In the genomic region with DNA sequence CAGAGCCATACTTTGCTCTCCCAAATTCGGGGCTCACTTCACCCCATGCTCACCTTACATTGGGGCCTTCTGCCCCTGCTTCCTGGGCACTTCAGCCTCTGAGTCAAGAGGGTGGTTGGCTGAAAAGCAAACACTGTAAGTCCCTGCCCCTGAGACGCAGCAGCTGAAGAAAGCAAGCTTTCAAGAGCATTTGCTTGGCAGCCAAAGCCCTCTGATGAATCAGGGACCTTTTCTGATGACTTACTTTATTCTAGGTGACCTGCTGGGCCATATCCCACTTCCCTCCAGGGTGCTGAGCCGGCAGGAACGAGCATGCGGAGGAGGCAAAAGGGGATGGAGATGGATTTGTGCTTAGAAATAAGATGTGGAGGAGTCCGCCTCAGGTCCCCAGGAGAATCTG, we compare ENCODE assay signal across 20 cellular contexts.
DNase-seq lines count a peak whose midpoint lies in the region; ATAC-seq and TF ChIP-seq lines count a peak whose summit lies in the region.
"Had no signal": no experiment of that assay in that cellular context is flagged by ENCODE, and none has a peak within 500 bp of the region (broad histone marks: within the 10 kb centered on the region; RNA-seq: fewer than 3 reads in every experiment).

No MANE protein-coding gene starts in this region.

- H3K4me3 ChIP-seq in GM23338 (no peak overlapping the region), fibroblast of pulmonary artery (replicated peaks; ENCODE audit: low read depth, low read length) (no peak overlapping the region), gastrocnemius medialis (no peak overlapping the region)
- H3K4me3 ChIP-seq: colonic mucosa had no signal

- H3K9me3 ChIP-seq in gastrocnemius medialis: no peaks in the 10 kb centered on the region
- H3K9me3 ChIP-seq: Caco-2, colonic mucosa had no signal

- no peak overlapping the region for H3K27ac ChIP-seq in GM23338 (ENCODE audit: low read depth)
- peak overlapping the region; percentile 70 to 81 (median 74) for H3K27ac ChIP-seq in gastrocnemius medialis
- H3K27ac ChIP-seq: colonic mucosa, KMS-11, RWPE1 had no signal

- H3K4me1 Mint-ChIP-seq in GM23338: peaks cover 26% of the 10 kb centered on the region
- H3K4me1 Mint-ChIP-seq in activated naive CD8-positive, alpha-beta T cell treated with anti-CD3 and anti-CD28 coated beads for 36 hours: no peaks in the 10 kb centered on the region
- H3K4me1 Mint-ChIP-seq: activated CD4-positive, alpha-beta T cell treated with anti-CD3 and anti-CD28 coated beads, Interleukin-2, amount 10 ng/mL, durations not matched to agents 24 days and 14 days; B cell; T-cell had no signal

- H3K27me3 Mint-ChIP-seq in GM23338 (ENCODE audit: insufficient read depth, low read depth, poor library complexity): peaks cover 9% of the 10 kb centered on the region
- H3K27me3 Mint-ChIP-seq in activated naive CD8-positive, alpha-beta T cell treated with anti-CD3 and anti-CD28 coated beads for 36 hours: no peaks in the 10 kb centered on the region

- no peak overlapping the region for H3K27ac Mint-ChIP-seq in GM23338
- H3K27ac Mint-ChIP-seq in activated naive CD8-positive, alpha-beta T cell treated with anti-CD3 and anti-CD28 coated beads for 36 hours: no peak overlapping the region
- H3K27ac Mint-ChIP-seq: activated CD4-positive, alpha-beta T cell treated with anti-CD3 and anti-CD28 coated beads, Interleukin-2, amount 10 ng/mL, durations not matched to agents 24 days and 14 days; B cell had no signal

- H3F3A ChIP-seq in GM23338 (replicated peaks; ENCODE audit: low read depth): no peaks in the 10 kb centered on the region; the same call in 1 of the 2 replicates

- no peak for DNase-seq in GM23338 (ENCODE audit: low spot score)
- DNase-seq in NCI-H510A (lab: John Stamatoyannopoulos, UW): peak; percentile 68
- DNase-seq in fibroblast of pulmonary artery (ENCODE audit: low read depth): peak; percentile 15
- DNase-seq in gastrocnemius medialis: no peak
- DNase-seq in SHP77 treated with DMSO at 0.1 percent for 48 hours (lab: John Stamatoyannopoulos, UW): no peak
- no peak for DNase-seq in activated naive CD8-positive, alpha-beta T cell treated with anti-CD3 and anti-CD28 coated beads for 36 hours
- DNase-seq: activated CD4-positive, alpha-beta T cell treated with anti-CD3 and anti-CD28 coated beads, Interleukin-2, amount 10 ng/mL, durations not matched to agents 24 days and 14 days; activated T-cell treated with anti-CD3 and anti-CD28 coated beads for 4 hours; anterior cingulate cortex; Caco-2; colonic mucosa; NCI-H226; stimulated activated CD4-positive, alpha-beta T cell treated with anti-CD3 and anti-CD28 coated beads, Interleukin-2, amount 100 ng/mL, for 48 hours; T-cell had no signal

- no peaks in the 10 kb centered on the region for H4K20me1 ChIP-seq in GM23338 (replicated peaks; ENCODE audit: insufficient read depth)

- H3K4me3 Mint-ChIP-seq in GM23338: no peak overlapping the region
- no peak overlapping the region for H3K4me3 Mint-ChIP-seq in activated naive CD8-positive, alpha-beta T cell treated with anti-CD3 and anti-CD28 coated beads for 36 hours
- H3K4me3 Mint-ChIP-seq: activated CD4-positive, alpha-beta T cell treated with anti-CD3 and anti-CD28 coated beads, Interleukin-2, amount 10 ng/mL, durations not matched to agents 24 days and 14 days; B cell; T-cell had no signal

- no peaks in the 10 kb centered on the region; the same call in 2 of the 3 replicates for H3K9me3 Mint-ChIP-seq in GM23338
- no peaks in the 10 kb centered on the region for H3K9me3 Mint-ChIP-seq in activated naive CD8-positive, alpha-beta T cell treated with anti-CD3 and anti-CD28 coated beads for 36 hours
- H3K9me3 Mint-ChIP-seq: activated CD4-positive, alpha-beta T cell treated with anti-CD3 and anti-CD28 coated beads, Interleukin-2, amount 10 ng/mL, durations not matched to agents 24 days and 14 days; T-cell had no signal

- H3K27me3 ChIP-seq in GM23338 (ENCODE audit: insufficient read depth): no peaks in the 10 kb centered on the region; the same call in 1 of the 2 replicates
- no peaks in the 10 kb centered on the region for H3K27me3 ChIP-seq in gastrocnemius medialis
- H3K27me3 ChIP-seq: colonic mucosa had no signal

- H3K36me3 ChIP-seq in GM23338 (ENCODE audit: insufficient read depth): no peaks in the 10 kb centered on the region
- no peaks in the 10 kb centered on the region for H3K36me3 ChIP-seq in gastrocnemius medialis
- H3K36me3 ChIP-seq: colonic mucosa had no signal

- TF ChIP-seq CTCF in GM23338 (conservative IDR thresholded peaks at IDR 0.05; ENCODE audit: low read depth in 2 of 2) (no peak), fibroblast of pulmonary artery (IDR thresholded peaks at IDR 0.05; ENCODE audit: low read length, missing control alignments) (no peak), gastrocnemius medialis (IDR thresholded peaks at IDR 0.05 in 4 of 5, conservative IDR thresholded peaks at IDR 0.05 in 1 of 5) (no peak)

- ATAC-seq in GM23338 (no peak), gastrocnemius medialis (peak; percentile 20 to 27), HG02763 (IDR thresholded peaks at IDR 0.05; ENCODE audit: unreplicated experiment) (no peak), GM21825 (IDR thresholded peaks at IDR 0.05; ENCODE audit: unreplicated experiment) (no peak)
- ATAC-seq: left lobe of liver, T-cell had no signal

- H3K4me1 ChIP-seq in GM23338 (ENCODE audit: insufficient read depth) (peaks cover 18% of the 10 kb centered on the region), gastrocnemius medialis (peaks cover 20 to 32% of the 10 kb centered on the region in 2 donors)
- H3K4me1 ChIP-seq: Caco-2, colonic mucosa had no signal

- TF ChIP-seq POLR2A in gastrocnemius medialis (IDR thresholded peaks at IDR 0.05): no peak

- no peaks in the 10 kb centered on the region for H3K36me3 Mint-ChIP-seq in GM23338 (ENCODE audit: low read depth)
- H3K36me3 Mint-ChIP-seq in activated naive CD8-positive, alpha-beta T cell treated with anti-CD3 and anti-CD28 coated beads for 36 hours: no peaks in the 10 kb centered on the region
- H3K36me3 Mint-ChIP-seq: T-cell had no signal

- H3K4me2 ChIP-seq in GM23338: peak overlapping the region; percentile 38; the same call in 1 of the 2 replicates
- H3K4me2 ChIP-seq: KMS-11 had no signal

- in situ Hi-C loops in gastrocnemius medialis (cut with MboI; ENCODE audit: low sequenced_read_pairs in 4 of 4): no loop called here

- H2AFZ ChIP-seq in GM23338: no peak overlapping the region

- intact Hi-C loops in gastrocnemius medialis (cut with DNase I; ENCODE audit: low total_unique reads): loop anchor here (5.0 kb wide), 1 partner anchor 76 kb away; no protein-coding TSS in a partner anchor

- no peaks in the 10 kb centered on the region for H3K79me2 ChIP-seq in GM23338 (replicated peaks; ENCODE audit: insufficient read depth)

- H3K9me2 ChIP-seq in GM23338 (ENCODE audit: insufficient read depth): peaks cover 30% of the 10 kb centered on the region

TF ChIP-seq in GM23338, 12 proteins besides CTCF, POLR2A, EP300 and RAD21 (continues in another document):
- TF ChIP-seq, protein P1, sequence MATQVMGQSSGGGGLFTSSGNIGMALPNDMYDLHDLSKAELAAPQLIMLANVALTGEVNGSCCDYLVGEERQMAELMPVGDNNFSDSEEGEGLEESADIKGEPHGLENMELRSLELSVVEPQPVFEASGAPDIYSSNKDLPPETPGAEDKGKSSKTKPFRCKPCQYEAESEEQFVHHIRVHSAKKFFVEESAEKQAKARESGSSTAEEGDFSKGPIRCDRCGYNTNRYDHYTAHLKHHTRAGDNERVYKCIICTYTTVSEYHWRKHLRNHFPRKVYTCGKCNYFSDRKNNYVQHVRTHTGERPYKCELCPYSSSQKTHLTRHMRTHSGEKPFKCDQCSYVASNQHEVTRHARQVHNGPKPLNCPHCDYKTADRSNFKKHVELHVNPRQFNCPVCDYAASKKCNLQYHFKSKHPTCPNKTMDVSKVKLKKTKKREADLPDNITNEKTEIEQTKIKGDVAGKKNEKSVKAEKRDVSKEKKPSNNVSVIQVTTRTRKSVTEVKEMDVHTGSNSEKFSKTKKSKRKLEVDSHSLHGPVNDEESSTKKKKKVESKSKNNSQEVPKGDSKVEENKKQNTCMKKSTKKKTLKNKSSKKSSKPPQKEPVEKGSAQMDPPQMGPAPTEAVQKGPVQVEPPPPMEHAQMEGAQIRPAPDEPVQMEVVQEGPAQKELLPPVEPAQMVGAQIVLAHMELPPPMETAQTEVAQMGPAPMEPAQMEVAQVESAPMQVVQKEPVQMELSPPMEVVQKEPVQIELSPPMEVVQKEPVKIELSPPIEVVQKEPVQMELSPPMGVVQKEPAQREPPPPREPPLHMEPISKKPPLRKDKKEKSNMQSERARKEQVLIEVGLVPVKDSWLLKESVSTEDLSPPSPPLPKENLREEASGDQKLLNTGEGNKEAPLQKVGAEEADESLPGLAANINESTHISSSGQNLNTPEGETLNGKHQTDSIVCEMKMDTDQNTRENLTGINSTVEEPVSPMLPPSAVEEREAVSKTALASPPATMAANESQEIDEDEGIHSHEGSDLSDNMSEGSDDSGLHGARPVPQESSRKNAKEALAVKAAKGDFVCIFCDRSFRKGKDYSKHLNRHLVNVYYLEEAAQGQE (IDR thresholded peaks at IDR 0.05; ENCODE audit: unreplicated experiment): no peak
- TF ChIP-seq EZH2 (IDR thresholded peaks at IDR 0.05; ENCODE audit: low read depth, unreplicated experiment) (no peak), CREB1 (CRISPR knock-in tag; IDR thresholded peaks at IDR 0.05; ENCODE audit: low read depth) (no peak), POLR2AphosphoS5 (IDR thresholded peaks at IDR 0.05; ENCODE audit: low read depth) (no peak), STAT1 (IDR thresholded peaks at IDR 0.05; ENCODE audit: unreplicated experiment) (no peak)

Comparison
In these comparisons a context has a peak if more than half of its experiments do, and no peak if none do; other contexts are left out.
1. ATAC-seq: peak in gastrocnemius medialis (2 of 2); none in GM23338 (single experiment), HG02763 (single experiment) and GM21825 (single experiment).
2. DNase-seq: peak in NCI-H510A (single experiment) and fibroblast of pulmonary artery (single experiment); none in GM23338 (single experiment), gastrocnemius medialis (0 of 2), SHP77 treated with DMSO at 0.1 percent for 48 hours (single experiment) and activated naive CD8-positive, alpha-beta T cell treated with anti-CD3 and anti-CD28 coated beads for 36 hours (single experiment).